Comparison of ENCODE assay signal across 10 cellular contexts in genomic region chr2:170818294-170819104, GRCh38. TPM values are rescaled to one million over a fixed set of nuclear protein-coding genes. Genes with fewer than 3 reads are reported as not detected.
A peak's percentile ranks its signal among the peaks of the same experiment; 100 is the strongest.
DNase-seq lines count a peak whose midpoint lies in the region; ATAC-seq and TF ChIP-seq lines count a peak whose summit lies in the region.
"Had no signal": no experiment of that assay in that cellular context is flagged by ENCODE, and none has a peak within 500 bp of the region (broad histone marks: within the 10 kb centered on the region; RNA-seq: fewer than 3 reads in every experiment).

No MANE protein-coding gene starts in this region.

- peaks cover 2% of the 10 kb centered on the region for H3K36me3 Mint-ChIP-seq in activated CD4-positive, alpha-beta T cell treated with anti-CD3 and anti-CD28 coated beads, Interleukin-2, amount 10 ng/mL, durations not matched to agents 7 days and 5 days (ENCODE audit: low read depth)
- no peaks in the 10 kb centered on the region for H3K36me3 Mint-ChIP-seq in WTC11
- H3K36me3 Mint-ChIP-seq in stimulated activated memory B cell treated with anti-CD40 and anti-IgM and Interleukin-4, amounts not matched to agents 10 μg/mL and 1 μg/mL and 100 μg/mL, for 72 hours, result no peaks in the 10 kb centered on the region

- CTCF ChIA-PET in activated CD4-positive, alpha-beta T cell treated with anti-CD3 and anti-CD28 coated beads, Interleukin-2, amount 10 ng/mL, durations not matched to agents 7 days and 5 days (lab: Charles Lee), result interaction anchor here (0.5 to 2.1 kb wide), 5 partner anchors 8 to 476 kb away, joined by 3 to 6 read pairs (median 4); partner anchors contain the start of gene GORASP2
- CTCF ChIA-PET in WTC11 (lab: Charles Lee), result interaction anchor here (0.6 to 7.0 kb wide), 12 partner anchors 27 to 495 kb away, joined by 3 to 76 read pairs (median 6); partner anchors contain the start of gene GORASP2

- 3% methylated on average over 60 of the region's 60 CpGs for WGBS in right cardiac atrium

- intact Hi-C loops in right cardiac atrium (cut with DNase I), result loop anchor here (5.0 to 10.0 kb wide), 5 partner anchors 324 to 584 kb away; no protein-coding TSS in a partner anchor

- DNase-seq in activated CD4-positive, alpha-beta T cell treated with anti-CD3 and anti-CD28 coated beads, Interleukin-2, amount 10 ng/mL, durations not matched to agents 7 days and 5 days, result no peak
- DNase-seq in activated CD4-positive, alpha-beta T cell treated with anti-CD3 and anti-CD28 coated beads for 4 hours, result no peak
- peak; percentile 61 for DNase-seq in WTC11 (ENCODE audit: low spot score)
- no peak for DNase-seq in right cardiac atrium
- DNase-seq in amygdala (lab: John Stamatoyannopoulos, UW), result no peak
- no peak for DNase-seq in NCI-H524 (lab: John Stamatoyannopoulos, UW)
- DNase-seq: BE2C, MV-4-11 had no signal

- H3K9me3 ChIP-seq in right cardiac atrium (ENCODE audit: control insufficient read depth, low read length), result no peaks in the 10 kb centered on the region
- H3K9me3 ChIP-seq: BE2C had no signal

- peak overlapping the region; percentile 73 for H3K4me3 Mint-ChIP-seq in activated CD4-positive, alpha-beta T cell treated with anti-CD3 and anti-CD28 coated beads, Interleukin-2, amount 10 ng/mL, durations not matched to agents 7 days and 5 days
- H3K4me3 Mint-ChIP-seq in WTC11, result peak overlapping the region; percentile 84
- peak overlapping the region; percentile 51 for H3K4me3 Mint-ChIP-seq in stimulated activated memory B cell treated with anti-CD40 and anti-IgM and Interleukin-4, amounts not matched to agents 10 μg/mL and 1 μg/mL and 100 μg/mL, for 72 hours

- H3K27me3 Mint-ChIP-seq in activated CD4-positive, alpha-beta T cell treated with anti-CD3 and anti-CD28 coated beads, Interleukin-2, amount 10 ng/mL, durations not matched to agents 7 days and 5 days, result peaks cover 92% of the 10 kb centered on the region
- peaks cover 99% of the 10 kb centered on the region for H3K27me3 Mint-ChIP-seq in WTC11 (ENCODE audit: low read depth)
- peaks cover 95% of the 10 kb centered on the region for H3K27me3 Mint-ChIP-seq in stimulated activated memory B cell treated with anti-CD40 and anti-IgM and Interleukin-4, amounts not matched to agents 10 μg/mL and 1 μg/mL and 100 μg/mL, for 72 hours

- H3K4me1 ChIP-seq in right cardiac atrium (ENCODE audit: control insufficient read depth, insufficient read depth, low read length), result peaks cover 3% of the 10 kb centered on the region
- H3K4me1 ChIP-seq: BE2C had no signal

- no peak overlapping the region for H3K27ac Mint-ChIP-seq in activated CD4-positive, alpha-beta T cell treated with anti-CD3 and anti-CD28 coated beads, Interleukin-2, amount 10 ng/mL, durations not matched to agents 7 days and 5 days
- no peak overlapping the region for H3K27ac Mint-ChIP-seq in WTC11
- no peak overlapping the region for H3K27ac Mint-ChIP-seq in stimulated activated memory B cell treated with anti-CD40 and anti-IgM and Interleukin-4, amounts not matched to agents 10 μg/mL and 1 μg/mL and 100 μg/mL, for 72 hours

- peak; percentile 4 for ATAC-seq in WTC11
- ATAC-seq in right cardiac atrium, result no peak
- ATAC-seq in stimulated activated memory B cell treated with anti-CD40 and anti-IgM and Interleukin-4, amounts not matched to agents 10 μg/mL and 1 μg/mL and 100 μg/mL, for 72 hours, result no peak
- no peak for ATAC-seq in HG03045 (IDR thresholded peaks at IDR 0.05; ENCODE audit: unreplicated experiment)

- no peak for TF ChIP-seq CTCF in WTC11 (IDR thresholded peaks at IDR 0.05)

- H3K4me3 ChIP-seq in right cardiac atrium (ENCODE audit: low read length), result peak overlapping the region; percentile 42

- H3K27ac ChIP-seq in right cardiac atrium (ENCODE audit: low read length), result no peak overlapping the region

- H3K9me3 Mint-ChIP-seq in activated CD4-positive, alpha-beta T cell treated with anti-CD3 and anti-CD28 coated beads, Interleukin-2, amount 10 ng/mL, durations not matched to agents 7 days and 5 days, result no peaks in the 10 kb centered on the region
- H3K9me3 Mint-ChIP-seq in WTC11, result no peaks in the 10 kb centered on the region
- peaks cover 6% of the 10 kb centered on the region for H3K9me3 Mint-ChIP-seq in stimulated activated memory B cell treated with anti-CD40 and anti-IgM and Interleukin-4, amounts not matched to agents 10 μg/mL and 1 μg/mL and 100 μg/mL, for 72 hours

- POLR2A ChIA-PET in activated CD4-positive, alpha-beta T cell treated with anti-CD3 and anti-CD28 coated beads, Interleukin-2, amount 10 ng/mL, durations not matched to agents 7 days and 5 days (lab: Charles Lee), result no interaction called here
- POLR2A ChIA-PET in WTC11 (lab: Charles Lee), result no interaction called here

- no peaks in the 10 kb centered on the region for H3K27me3 ChIP-seq in right cardiac atrium (ENCODE audit: control insufficient read depth, insufficient read depth)

- peaks cover 70% of the 10 kb centered on the region for H3K4me1 Mint-ChIP-seq in activated CD4-positive, alpha-beta T cell treated with anti-CD3 and anti-CD28 coated beads, Interleukin-2, amount 10 ng/mL, durations not matched to agents 7 days and 5 days
- H3K4me1 Mint-ChIP-seq in WTC11, result peaks cover 61% of the 10 kb centered on the region
- peaks cover 55% of the 10 kb centered on the region for H3K4me1 Mint-ChIP-seq in stimulated activated memory B cell treated with anti-CD40 and anti-IgM and Interleukin-4, amounts not matched to agents 10 μg/mL and 1 μg/mL and 100 μg/mL, for 72 hours

TF ChIP-seq in WTC11, 78 proteins besides CTCF, POLR2A, EP300 and RAD21:
- no peak for TF ChIP-seq SMAD4 (CRISPR knock-in tag; IDR thresholded peaks at IDR 0.05)
- TF ChIP-seq ZNF423 (CRISPR knock-in tag; IDR thresholded peaks at IDR 0.05), result peak; percentile 28; the same call in 1 of the 2 replicates
- TF ChIP-seq ZNF121 (CRISPR knock-in tag; IDR thresholded peaks at IDR 0.05), result no peak
- TF ChIP-seq NFYB (CRISPR knock-in tag; conservative IDR thresholded peaks at IDR 0.05; ENCODE audit: low read depth), result no peak
- no peak for TF ChIP-seq ZNF396 (CRISPR knock-in tag; IDR thresholded peaks at IDR 0.05; ENCODE audit: borderline replicate concordance)
- TF ChIP-seq FOXK1 (CRISPR knock-in tag; IDR thresholded peaks at IDR 0.05), result 0 out of 2 replicates have a peak, but pooled peaks have one; percentile 29

RNA-seq across cellular contexts. Expression of gene GAD1, which starts 1.8 kb away (rescaled TPM):
- 1 to 10 TPM; 1.4 to 1.7 TPM for total RNA-seq in activated CD4-positive, alpha-beta T cell treated with anti-CD3 and anti-CD28 coated beads, Interleukin-2, amount 10 ng/mL, durations not matched to agents 7 days and 5 days
- total RNA-seq in WTC11 (2021) (2.5 to 3.6 TPM (median 2.6 TPM) in 3 replicates), right cardiac atrium (not detected)
- 0.02 TPM for polyA plus RNA-seq in right cardiac atrium

RNA-seq across cellular contexts. Expression of gene ERICH2, which starts 48.3 kb away (rescaled TPM):
- not detected for total RNA-seq in activated CD4-positive, alpha-beta T cell treated with anti-CD3 and anti-CD28 coated beads, Interleukin-2, amount 10 ng/mL, durations not matched to agents 7 days and 5 days
- total RNA-seq in WTC11 (2021) (1.1 to 1.6 TPM (median 1.1 TPM) in 3 replicates), right cardiac atrium (1 to 10 TPM in 3 of 4 donors, not detected in 1; 1.7 to 5.2 (median 2.9) TPM)
- 4.1 TPM for polyA plus RNA-seq in right cardiac atrium
